Comparison of ENCODE assay signal across 19 cellular contexts in the genomic region with DNA sequence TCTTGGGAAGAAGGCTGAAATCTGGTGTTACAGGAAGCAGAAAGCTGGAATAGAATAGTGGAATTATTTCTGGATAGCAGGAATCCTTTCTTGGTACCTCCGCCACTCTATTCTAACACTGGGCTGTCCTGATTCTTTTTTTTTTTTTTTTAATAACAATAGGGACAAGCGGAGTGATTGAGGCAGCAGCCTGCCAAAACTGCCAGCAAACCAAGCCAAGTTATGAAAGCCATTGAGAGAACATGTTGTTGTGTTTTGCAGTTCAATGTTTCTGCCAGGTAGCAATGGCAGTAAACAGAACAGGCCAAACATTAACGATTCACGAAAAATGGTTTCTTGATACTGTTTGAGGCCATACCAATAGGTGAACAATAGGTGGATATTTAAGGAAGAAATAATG. TPM values are rescaled to one million over a fixed set of nuclear protein-coding genes. Genes with fewer than 3 reads are reported as not detected.
DNase-seq lines count a peak whose midpoint lies in the region; ATAC-seq and TF ChIP-seq lines count a peak whose summit lies in the region.
"Had no signal": no experiment of that assay in that cellular context is flagged by ENCODE, and none has a peak within 500 bp of the region (broad histone marks: within the 10 kb centered on the region; RNA-seq: fewer than 3 reads in every experiment).

No MANE protein-coding gene starts in this region.

- ATAC-seq in left lobe of liver = peak; percentile 48
- ATAC-seq in SK-N-SH treated with all-trans-retinoic acid at 6 μM for 48 hours = no peak

- DNase-seq in NCI-H345 (lab: John Stamatoyannopoulos, UW) (peak; percentile 7), NCI-H345 treated with DMSO at 0.1 percent for 48 hours (lab: John Stamatoyannopoulos, UW; ENCODE audit: unreplicated experiment) (no peak), DMS79 (lab: John Stamatoyannopoulos, UW) (peak; percentile 46), NCI-H446 treated with DMSO at 0.1 percent for 48 hours (lab: John Stamatoyannopoulos, UW) (peak; percentile 3), left lobe of liver (ENCODE audit: low spot score) (peak; percentile 73), MV-4-11 (lab: John Stamatoyannopoulos, UW) (no peak)
- DNase-seq: CD4-positive, alpha-beta T cell; COR-L47; DND-41; GM23248; Kasumi-1; NCI-H146; NCI-H2081; NCI-H2171 treated with DMSO at 0.1 percent for 48 hours; NCI-H748 treated with DMSO at 0.1 percent for 48 hours; Peyer's patch had no signal

TF ChIP-seq in SK-N-SH treated with all-trans-retinoic acid at 6 μM for 48 hours, 23 proteins besides CTCF, POLR2A, EP300 and RAD21:
- TF ChIP-seq ARNTL (CRISPR knock-in tag; IDR thresholded peaks at IDR 0.05; ENCODE audit: borderline replicate concordance, low read depth) = no peak
- TF ChIP-seq, protein P1, sequence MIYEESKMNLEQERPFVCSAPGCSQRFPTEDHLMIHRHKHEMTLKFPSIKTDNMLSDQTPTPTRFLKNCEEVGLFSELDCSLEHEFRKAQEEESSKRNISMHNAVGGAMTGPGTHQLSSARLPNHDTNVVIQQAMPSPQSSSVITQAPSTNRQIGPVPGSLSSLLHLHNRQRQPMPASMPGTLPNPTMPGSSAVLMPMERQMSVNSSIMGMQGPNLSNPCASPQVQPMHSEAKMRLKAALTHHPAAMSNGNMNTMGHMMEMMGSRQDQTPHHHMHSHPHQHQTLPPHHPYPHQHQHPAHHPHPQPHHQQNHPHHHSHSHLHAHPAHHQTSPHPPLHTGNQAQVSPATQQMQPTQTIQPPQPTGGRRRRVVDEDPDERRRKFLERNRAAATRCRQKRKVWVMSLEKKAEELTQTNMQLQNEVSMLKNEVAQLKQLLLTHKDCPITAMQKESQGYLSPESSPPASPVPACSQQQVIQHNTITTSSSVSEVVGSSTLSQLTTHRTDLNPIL (CRISPR knock-in tag; IDR thresholded peaks at IDR 0.05; ENCODE audit: low read depth) = no peak
- TF ChIP-seq CSDC2 (CRISPR knock-in tag; IDR thresholded peaks at IDR 0.05) = no peak
- TF ChIP-seq, protein P2, sequence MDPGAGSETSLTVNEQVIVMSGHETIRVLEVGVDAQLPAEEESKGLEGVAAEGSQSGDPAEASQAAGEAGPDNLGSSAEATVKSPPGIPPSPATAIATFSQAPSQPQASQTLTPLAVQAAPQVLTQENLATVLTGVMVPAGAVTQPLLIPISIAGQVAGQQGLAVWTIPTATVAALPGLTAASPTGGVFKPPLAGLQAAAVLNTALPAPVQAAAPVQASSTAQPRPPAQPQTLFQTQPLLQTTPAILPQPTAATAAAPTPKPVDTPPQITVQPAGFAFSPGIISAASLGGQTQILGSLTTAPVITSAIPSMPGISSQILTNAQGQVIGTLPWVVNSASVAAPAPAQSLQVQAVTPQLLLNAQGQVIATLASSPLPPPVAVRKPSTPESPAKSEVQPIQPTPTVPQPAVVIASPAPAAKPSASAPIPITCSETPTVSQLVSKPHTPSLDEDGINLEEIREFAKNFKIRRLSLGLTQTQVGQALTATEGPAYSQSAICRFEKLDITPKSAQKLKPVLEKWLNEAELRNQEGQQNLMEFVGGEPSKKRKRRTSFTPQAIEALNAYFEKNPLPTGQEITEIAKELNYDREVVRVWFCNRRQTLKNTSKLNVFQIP (CRISPR knock-in tag; IDR thresholded peaks at IDR 0.05; ENCODE audit: borderline replicate concordance, low read depth) = no peak
- no peak for TF ChIP-seq ZNF8 (CRISPR knock-in tag; IDR thresholded peaks at IDR 0.05)
- TF ChIP-seq RARB (CRISPR knock-in tag; IDR thresholded peaks at IDR 0.05) = no peak
- TF ChIP-seq ZFP30 (CRISPR knock-in tag; IDR thresholded peaks at IDR 0.05) = no peak
- no peak for TF ChIP-seq ISL1 (CRISPR knock-in tag; IDR thresholded peaks at IDR 0.05)
- TF ChIP-seq ZNF70 (CRISPR knock-in tag; IDR thresholded peaks at IDR 0.05) = no peak
- TF ChIP-seq, protein P3, sequence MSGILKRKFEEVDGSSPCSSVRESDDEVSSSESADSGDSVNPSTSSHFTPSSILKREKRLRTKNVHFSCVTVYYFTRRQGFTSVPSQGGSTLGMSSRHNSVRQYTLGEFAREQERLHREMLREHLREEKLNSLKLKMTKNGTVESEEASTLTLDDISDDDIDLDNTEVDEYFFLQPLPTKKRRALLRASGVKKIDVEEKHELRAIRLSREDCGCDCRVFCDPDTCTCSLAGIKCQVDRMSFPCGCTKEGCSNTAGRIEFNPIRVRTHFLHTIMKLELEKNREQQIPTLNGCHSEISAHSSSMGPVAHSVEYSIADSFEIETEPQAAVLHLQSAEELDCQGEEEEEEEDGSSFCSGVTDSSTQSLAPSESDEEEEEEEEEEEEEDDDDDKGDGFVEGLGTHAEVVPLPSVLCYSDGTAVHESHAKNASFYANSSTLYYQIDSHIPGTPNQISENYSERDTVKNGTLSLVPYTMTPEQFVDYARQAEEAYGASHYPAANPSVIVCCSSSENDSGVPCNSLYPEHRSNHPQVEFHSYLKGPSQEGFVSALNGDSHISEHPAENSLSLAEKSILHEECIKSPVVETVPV (CRISPR knock-in tag; IDR thresholded peaks at IDR 0.05) = no peak
- no peak for TF ChIP-seq ZNF565 (CRISPR knock-in tag; conservative IDR thresholded peaks at IDR 0.05; ENCODE audit: low read depth)
- no peak for TF ChIP-seq TCF4 (CRISPR knock-in tag; IDR thresholded peaks at IDR 0.05; ENCODE audit: borderline replicate concordance)
TF ChIP-seq in SK-N-SH treated with all-trans-retinoic acid at 6 μM for 48 hours: peak in this region for 0.

RNA-seq across cellular contexts. Expression of a gene that starts 47.1 kb away (rescaled TPM):
- total RNA-seq in left lobe of liver = 0.30 TPM
- total RNA-seq: A673; CD4-positive, alpha-beta T cell; GM23248; MCF 10A had no signal

RNA-seq across cellular contexts. Expression of a gene that starts 50.3 kb away (rescaled TPM):
- 40.8 TPM for total RNA-seq in left lobe of liver

RNA-seq across cellular contexts. Expression of a gene that starts 56.4 kb away (rescaled TPM):
- 22.9 TPM for total RNA-seq in left lobe of liver

Comparison
In these comparisons a context has a peak if more than half of its experiments do, and no peak if none do; other contexts are left out.
1. DNase-seq: peak in NCI-H345 (single experiment), DMS79 (single experiment), NCI-H446 treated with DMSO at 0.1 percent for 48 hours (single experiment) and left lobe of liver (single experiment); none in NCI-H345 treated with DMSO at 0.1 percent for 48 hours (single experiment) and MV-4-11 (single experiment).